In the genomic region with DNA sequence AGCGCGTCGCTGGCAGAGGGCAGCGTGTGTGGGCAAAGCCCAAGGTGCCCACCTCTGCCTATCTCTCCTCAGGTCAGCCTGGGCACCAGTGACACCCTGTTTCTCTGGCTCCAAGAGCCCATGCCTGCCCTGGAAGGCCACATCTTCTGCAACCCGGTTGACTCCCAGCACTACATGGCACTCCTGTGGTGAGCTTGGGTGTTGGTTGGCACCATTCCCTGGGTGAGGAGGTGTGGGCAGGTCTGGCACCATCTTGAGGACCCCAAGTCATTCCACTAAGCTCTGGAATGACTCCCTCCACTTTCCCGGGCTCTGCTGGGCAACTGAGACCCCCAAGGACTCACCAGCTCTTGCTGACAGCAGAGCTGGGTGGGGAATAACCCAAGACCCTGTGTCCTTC, we compare ENCODE assay signal across 25 cellular contexts.
"Had no signal": no experiment of that assay in that cellular context is flagged by ENCODE, and none has a peak within 500 bp of the region (broad histone marks: within the 10 kb centered on the region; RNA-seq: fewer than 3 reads in every experiment).

No MANE protein-coding gene starts in this region.

- H3K9me3 Mint-ChIP-seq: activated CD4-positive, alpha-beta memory T cell treated with anti-CD3 and anti-CD28 coated beads for 36 hours had no signal

- H3K36me3 ChIP-seq: MG63, SJSA1 had no signal

- H3K27me3 Mint-ChIP-seq: activated CD4-positive, alpha-beta memory T cell treated with anti-CD3 and anti-CD28 coated beads for 36 hours; activated naive CD8-positive, alpha-beta T cell treated with anti-CD3 and anti-CD28 coated beads, Interleukin-2, amount 10 ng/mL, durations not matched to agents 7 days and 5 days had no signal

- H3K27me3 ChIP-seq: adrenal gland, MG63, Peyer's patch, SJSA1 had no signal

- H3K27ac Mint-ChIP-seq: activated CD4-positive, alpha-beta memory T cell treated with anti-CD3 and anti-CD28 coated beads for 36 hours; activated naive CD8-positive, alpha-beta T cell treated with anti-CD3 and anti-CD28 coated beads, Interleukin-2, amount 10 ng/mL, durations not matched to agents 7 days and 5 days; activated T-cell treated with anti-CD3 and anti-CD28 coated beads, Interleukin-2, amount 50 U/mL, for 72 hours; WTC11 had no signal

- H3K27ac ChIP-seq: adrenal gland, Peyer's patch, RWPE1, SJSA1 had no signal

- H3K4me3 Mint-ChIP-seq: activated CD4-positive, alpha-beta memory T cell treated with anti-CD3 and anti-CD28 coated beads for 36 hours; activated naive CD8-positive, alpha-beta T cell treated with anti-CD3 and anti-CD28 coated beads, Interleukin-2, amount 10 ng/mL, durations not matched to agents 7 days and 5 days; WTC11 had no signal

- ATAC-seq: SK-N-SH treated with all-trans-retinoic acid at 6 μM for 48 hours, WTC11 had no signal

- H3K9me3 ChIP-seq: adrenal gland, MG63, Peyer's patch, SJSA1 had no signal

- H3K4me1 Mint-ChIP-seq: WTC11 had no signal

- H3K4me3 ChIP-seq: adrenal gland, MG63, Peyer's patch, SJSA1 had no signal

- H3K4me1 ChIP-seq: adrenal gland, Peyer's patch, SJSA1 had no signal

- DNase-seq: activated CD4-positive, alpha-beta memory T cell treated with anti-CD3 and anti-CD28 coated beads for 36 hours; activated CD4-positive, alpha-beta T cell treated with anti-CD3 and anti-CD28 coated beads for 48 hours; activated CD4-positive, CD25-positive, alpha-beta regulatory T cell treated with anti-CD3 and anti-CD28 coated beads, Interleukin-2, amount 50 U/mL, for 72 hours; activated naive CD4-positive, alpha-beta T cell treated with anti-CD3 and anti-CD28 coated beads, Interleukin-2, amount 50 U/mL, for 16 hours; activated naive CD8-positive, alpha-beta T cell treated with anti-CD3 and anti-CD28 coated beads, Interleukin-2, amount 10 ng/mL, durations not matched to agents 7 days and 5 days; activated T-cell treated with anti-CD3 and anti-CD28 coated beads, Interleukin-2, amount 50 U/mL, for 72 hours; adrenal gland; anterior cingulate cortex; MG63; NCI-H1092 treated with DMSO at 0.1 percent for 48 hours; NCI-H1417 treated with DMSO at 0.1 percent for 48 hours; NCI-H1694; NCI-H2029; NCI-H2107; NCI-H2171 treated with DMSO at 0.1 percent for 48 hours; NCI-H226; NCI-H526; NCI-H774; Peyer's patch; SHP77; SW 1271 had no signal
